8 cellular contexts compared by ENCODE assay signal in genomic region chr19:17242431-17243208, GRCh38. TPM values are rescaled to one million over a fixed set of nuclear protein-coding genes. Genes with fewer than 3 reads are reported as not detected.
A peak's percentile ranks its signal among the peaks of the same experiment; 100 is the strongest.
DNase-seq lines count a peak whose midpoint lies in the region; ATAC-seq and TF ChIP-seq lines count a peak whose summit lies in the region.

No MANE protein-coding gene starts in this region.

- H3K4me3 Mint-ChIP-seq in neural progenitor cell (peak overlapping the region; percentile 96), T-helper 17 cell (no peak overlapping the region)

- H2AFZ ChIP-seq in Loucy (ENCODE audit: low read length) (no peak overlapping the region), neural progenitor cell (replicated peaks) (no peak overlapping the region)

- H3K27ac Mint-ChIP-seq in neural progenitor cell, result peak overlapping the region; percentile 46
- no peak overlapping the region for H3K27ac Mint-ChIP-seq in T-helper 17 cell

- peaks cover 2% of the 10 kb centered on the region for H3K9me3 Mint-ChIP-seq in neural progenitor cell

- H3F3A ChIP-seq in Loucy (ENCODE audit: low read depth), result no peaks in the 10 kb centered on the region
- H3F3A ChIP-seq in neural progenitor cell (ENCODE audit: low read depth), result peaks cover 38% of the 10 kb centered on the region

- H4K20me1 ChIP-seq in Loucy (ENCODE audit: insufficient read depth, low read length, poor library complexity, severe bottlenecking) (peaks cover 26% of the 10 kb centered on the region), neural progenitor cell (ENCODE audit: low read depth) (peaks cover 49% of the 10 kb centered on the region)

- H3K36me3 ChIP-seq in Loucy (ENCODE audit: insufficient read depth, low read length) (no peaks in the 10 kb centered on the region), endocrine pancreas (ENCODE audit: control insufficient read depth, insufficient read depth, low read length) (no peaks in the 10 kb centered on the region), neural progenitor cell (no peaks in the 10 kb centered on the region)

- H3K4me3 ChIP-seq in AG10803 (ENCODE audit: low read length) (peak overlapping the region; percentile 89), Loucy (ENCODE audit: low read length, poor library complexity, severe bottlenecking) (peak overlapping the region; percentile 74), endocrine pancreas (ENCODE audit: control insufficient read depth, insufficient read depth, low read length) (no peak overlapping the region), neural progenitor cell (no peak overlapping the region)

- H3K9me3 ChIP-seq in Loucy (ENCODE audit: insufficient read depth, low read depth, low read length) (no peaks in the 10 kb centered on the region), endocrine pancreas (ENCODE audit: control insufficient read depth, low read length) (no peaks in the 10 kb centered on the region), neural progenitor cell (ENCODE audit: low read depth) (no peaks in the 10 kb centered on the region), T-helper 17 cell (ENCODE audit: control insufficient read depth, low read length, poor library complexity, severe bottlenecking) (no peaks in the 10 kb centered on the region)

- TF ChIP-seq CTCF in AG10803 (conservative IDR thresholded peaks at IDR 0.05; ENCODE audit: low read length) (no peak), Loucy (conservative IDR thresholded peaks at IDR 0.05; ENCODE audit: low read length) (no peak), neural progenitor cell (IDR thresholded peaks at IDR 0.05) (no peak), GM13976 (IDR thresholded peaks at IDR 0.05; ENCODE audit: borderline replicate concordance, control extremely low read depth, extremely low read depth, insufficient read depth, missing control alignments) (no peak)

- in situ Hi-C loops in GM13976 (cut with MboI; ENCODE audit: low sequenced_read_pairs, unreplicated experiment), result loop anchor here (25.0 kb wide), 1 partner anchor 180 kb away; no protein-coding TSS in a partner anchor

- DNase-seq in AG10803 (ENCODE audit: low read depth) (no peak), neural progenitor cell (ENCODE audit: low spot score) (no peak), DMS79 (lab: John Stamatoyannopoulos, UW) (no peak), T-helper 17 cell (no peak), GM13976 (ENCODE audit: low spot score) (no peak)

- no peak overlapping the region for H3K27ac ChIP-seq in neural progenitor cell

- H3K27me3 Mint-ChIP-seq in neural progenitor cell (ENCODE audit: insufficient read depth, low read depth) (peaks cover 10% of the 10 kb centered on the region), T-helper 17 cell (no peaks in the 10 kb centered on the region)

- peaks cover 45% of the 10 kb centered on the region for H3K4me1 Mint-ChIP-seq in neural progenitor cell
- peaks cover 18% of the 10 kb centered on the region for H3K4me1 Mint-ChIP-seq in T-helper 17 cell

- H3K4me2 ChIP-seq in Loucy (ENCODE audit: low read depth, low read length, poor library complexity, severe bottlenecking) (peak overlapping the region; percentile 86), neural progenitor cell (peak overlapping the region; percentile 91)

- peaks cover 57% of the 10 kb centered on the region for H3K79me2 ChIP-seq in Loucy (ENCODE audit: insufficient read depth, low read length)
- peaks cover 49% of the 10 kb centered on the region for H3K79me2 ChIP-seq in neural progenitor cell (ENCODE audit: low read depth)

- ATAC-seq in GM21447 (IDR thresholded peaks at IDR 0.05; ENCODE audit: unreplicated experiment) (no peak), T-helper 17 cell (no peak)

- peaks cover 5% of the 10 kb centered on the region for H3K36me3 Mint-ChIP-seq in neural progenitor cell
- no peaks in the 10 kb centered on the region for H3K36me3 Mint-ChIP-seq in T-helper 17 cell (ENCODE audit: low read depth)

- peaks cover 41% of the 10 kb centered on the region for H3K4me1 ChIP-seq in Loucy (ENCODE audit: insufficient read depth, low read length, poor library complexity, severe bottlenecking)
- no peaks in the 10 kb centered on the region for H3K4me1 ChIP-seq in endocrine pancreas (ENCODE audit: control insufficient read depth, insufficient read depth, low read length)
- H3K4me1 ChIP-seq in neural progenitor cell, result peaks cover 17% of the 10 kb centered on the region

- H3K9ac ChIP-seq in Loucy (ENCODE audit: low read depth, low read length, poor library complexity, severe bottlenecking) (peak overlapping the region; percentile 65), endocrine pancreas (ENCODE audit: control insufficient read depth, insufficient read depth, low read length) (peak overlapping the region; percentile 34), neural progenitor cell (no peak overlapping the region)

- H3K27me3 ChIP-seq in Loucy (ENCODE audit: insufficient read depth, low read length, poor library complexity, severe bottlenecking) (no peaks in the 10 kb centered on the region), endocrine pancreas (ENCODE audit: control insufficient read depth, insufficient read depth, low read length) (no peaks in the 10 kb centered on the region), neural progenitor cell (no peaks in the 10 kb centered on the region)

- no peaks in the 10 kb centered on the region for H3K9me2 ChIP-seq in Loucy (replicated peaks; ENCODE audit: low read depth, low read length)

RNA-seq across cellular contexts. Expression of gene NR2F6, which starts 3.1 kb away (rescaled TPM):
- total RNA-seq in neural progenitor cell (ENCODE audit: low replicate concordance) (14.3 and 67.0 TPM in 2 replicates), T-helper 17 cell (1 to 10 TPM; 1.8 to 2.1 TPM)

RNA-seq across cellular contexts. Expression of gene OCEL1, which starts 16.6 kb away (rescaled TPM):
- total RNA-seq in neural progenitor cell (ENCODE audit: low replicate concordance) (4.6 and 7.7 TPM in 2 replicates), T-helper 17 cell (10 to 100 TPM; 13.9 to 14.9 TPM)

RNA-seq across cellular contexts. Expression of gene USHBP1, which starts 21.9 kb away (rescaled TPM):
- total RNA-seq in neural progenitor cell (ENCODE audit: low replicate concordance) (0.28 and 1.1 TPM in 2 replicates), T-helper 17 cell (under 1 TPM in 1 of 2 donors, not detected in 1; 0.26 TPM)

RNA-seq across cellular contexts. Expression of gene BABAM1, which starts 24.6 kb away (rescaled TPM):
- total RNA-seq in neural progenitor cell (ENCODE audit: low replicate concordance) (89.8 and 107 TPM in 2 replicates), T-helper 17 cell (10 to 100 TPM; 70.7 to 72.2 TPM)

RNA-seq across cellular contexts. Expression of gene USE1, which starts 27.5 kb away (rescaled TPM):
- total RNA-seq in neural progenitor cell (ENCODE audit: low replicate concordance) (12.1 and 13.6 TPM in 2 replicates), T-helper 17 cell (10 to 100 TPM; 21.7 to 23.1 TPM)

Comparison
In these comparisons a context has a peak if more than half of its experiments do, and no peak if none do; other contexts are left out.
1. H3K4me3 ChIP-seq: peak in AG10803 (single experiment) and Loucy (single experiment); none in endocrine pancreas (single experiment) and neural progenitor cell (single experiment).